In the genomic region with DNA sequence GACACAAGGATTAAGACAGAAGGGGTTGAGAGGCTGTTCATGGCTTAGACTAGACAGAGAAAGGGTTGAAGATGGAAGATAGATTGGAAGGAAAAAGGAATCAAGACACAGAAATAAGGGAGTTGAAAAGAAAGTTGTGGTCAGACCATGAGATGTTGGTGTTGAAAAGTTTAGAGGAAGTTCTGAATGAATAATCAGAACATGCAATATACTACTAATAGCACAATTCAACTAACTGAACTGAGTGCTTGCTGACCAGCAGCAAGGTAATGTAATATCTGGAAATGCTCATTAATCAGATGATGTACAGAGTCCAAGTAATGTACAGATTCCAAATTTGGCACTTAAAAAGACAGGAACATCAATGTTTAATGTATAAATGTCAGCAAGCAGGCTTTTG, we compare ENCODE assay signal across 18 cellular contexts.
"Had no signal": no experiment of that assay in that cellular context is flagged by ENCODE, and none has a peak within 500 bp of the region (broad histone marks: within the 10 kb centered on the region; RNA-seq: fewer than 3 reads in every experiment).

No MANE protein-coding gene starts in this region.

- ATAC-seq: activated CD4-positive, alpha-beta T cell treated with anti-CD3 and anti-CD28 coated beads for 36 hours; effector memory CD8-positive, alpha-beta T cell; left ventricle myocardium superior; natural killer cell had no signal

- FAIRE-seq: frontal cortex had no signal

- DNase-seq: activated CD4-positive, alpha-beta memory T cell treated with anti-CD3 and anti-CD28 coated beads for 36 hours; activated CD4-positive, alpha-beta T cell treated with anti-CD3 and anti-CD28 coated beads for 36 hours; activated naive CD4-positive, alpha-beta T cell treated with anti-CD3 and anti-CD28 coated beads, Interleukin-2, amount 10 ng/mL, durations not matched to agents 7 days and 5 days; activated T-cell treated with anti-CD3 and anti-CD28 coated beads, Interleukin-2, amount 50 U/mL, for 24 hours; dermis blood vessel endothelial cell; effector memory CD8-positive, alpha-beta T cell; head of caudate nucleus; kidney glomerular epithelial cell; left ventricle myocardium superior; mesenchymal stem cell; natural killer cell; posterior cingulate gyrus; retina; stimulated activated CD4-positive, alpha-beta T cell treated with anti-CD3 and anti-CD28 coated beads, Interleukin-4, amount 100 ng/mL, for 24 hours; stimulated activated naive CD4-positive, alpha-beta T cell; tibial artery; uterus had no signal
